Comparison of ENCODE assay signal across 11 cellular contexts in genomic region chr6:82072113-82072512, GRCh38.
DNase-seq lines count a peak whose midpoint lies in the region; ATAC-seq lines count a peak whose summit lies in the region.
"Had no signal": no experiment of that assay in that cellular context is flagged by ENCODE, and none has a peak within 500 bp of the region (broad histone marks: within the 10 kb centered on the region; RNA-seq: fewer than 3 reads in every experiment).

No MANE protein-coding gene starts in this region.

- no peak for ATAC-seq in GM18909 (IDR thresholded peaks at IDR 0.05; ENCODE audit: poor library complexity, unreplicated experiment)
- ATAC-seq: activated CD8-positive, alpha-beta memory T cell treated with anti-CD3 and anti-CD28 coated beads, Interleukin-2, amount 10 ng/mL, durations not matched to agents 7 days and 5 days; activated naive CD4-positive, alpha-beta T cell treated with anti-CD3 and anti-CD28 coated beads, Interleukin-2, amount 50 U/mL, for 72 hours; left ventricle myocardium superior had no signal

- DNase-seq in DMS153 treated with DMSO at 0.1 percent for 48 hours (lab: John Stamatoyannopoulos, UW; ENCODE audit: unreplicated experiment) (peak; percentile 73), NCI-H1436 (lab: John Stamatoyannopoulos, UW) (peak; percentile 77), NCI-H774 (lab: John Stamatoyannopoulos, UW) (peak; percentile 98), iris pigment epithelial cell (ENCODE audit: low read depth) (peak; percentile 12), T1000 (lab: John Stamatoyannopoulos, UW) (no peak), kidney glomerular epithelial cell (lab: John Stamatoyannopoulos, UW) (no peak), dermis blood vessel endothelial cell (no peak)
- DNase-seq: activated CD8-positive, alpha-beta memory T cell treated with anti-CD3 and anti-CD28 coated beads, Interleukin-2, amount 10 ng/mL, durations not matched to agents 7 days and 5 days; left ventricle myocardium superior had no signal

Comparison
In these comparisons a context has a peak if more than half of its experiments do, and no peak if none do; other contexts are left out.
1. DNase-seq: peak in DMS153 treated with DMSO at 0.1 percent for 48 hours (single experiment), NCI-H1436 (single experiment), NCI-H774 (single experiment) and iris pigment epithelial cell (single experiment); none in T1000 (single experiment), kidney glomerular epithelial cell (single experiment) and dermis blood vessel endothelial cell (single experiment).